Comparison of ENCODE assay signal across 8 cellular contexts in the genomic region with DNA sequence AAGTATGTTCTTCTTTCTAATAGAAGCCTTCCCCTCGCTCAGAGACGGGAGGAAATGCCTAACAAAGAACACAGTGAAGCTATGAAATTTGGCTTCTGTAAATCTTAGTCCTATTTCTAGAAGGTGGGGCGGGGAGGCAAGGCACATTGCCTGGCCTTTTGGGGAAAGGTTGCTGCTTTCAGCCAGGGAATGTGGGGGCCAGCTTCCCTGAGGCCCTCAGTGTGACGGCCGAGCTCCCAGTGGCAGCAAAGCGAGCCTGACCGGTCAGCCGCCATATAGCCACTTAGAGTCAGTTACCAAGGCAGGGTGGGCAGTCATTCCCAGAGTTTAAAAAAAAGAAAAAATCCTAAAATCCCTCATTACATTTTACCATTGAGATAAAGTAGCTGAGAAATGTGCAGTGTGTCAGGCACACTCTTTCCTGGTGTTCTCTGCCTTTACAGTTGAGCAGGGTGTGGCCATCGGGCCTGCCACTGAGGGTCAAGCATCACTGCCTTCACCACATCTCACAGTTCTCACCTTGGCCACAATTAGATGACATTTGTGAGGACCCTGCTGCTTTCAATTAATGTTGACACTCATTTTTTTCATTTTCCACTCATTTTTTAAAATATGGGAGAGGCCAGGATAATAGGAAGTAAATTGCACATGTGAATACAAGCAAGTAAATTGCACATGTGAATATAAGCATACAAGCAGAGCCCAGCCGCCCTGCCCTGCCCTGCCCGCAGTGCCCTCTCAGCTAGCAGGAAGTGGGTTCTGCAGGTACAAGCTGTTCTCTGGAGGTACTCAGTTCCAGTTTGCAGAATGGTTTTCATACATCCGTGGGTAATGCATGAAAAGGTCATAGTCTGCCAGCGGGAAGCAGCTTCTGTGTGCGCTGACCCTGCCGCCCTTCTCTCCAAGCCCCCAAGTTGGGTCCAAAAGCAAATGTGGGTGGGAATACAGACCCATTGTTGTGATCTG.
DNase-seq lines count a peak whose midpoint lies in the region; ATAC-seq and TF ChIP-seq lines count a peak whose summit lies in the region.

No MANE protein-coding gene starts in this region.

- DNase-seq in activated CD4-positive, alpha-beta memory T cell treated with anti-CD3 and anti-CD28 coated beads for 36 hours, result peak; percentile 42
- no peak for DNase-seq in natural killer cell
- no peak for DNase-seq in iPS-NIHi7 (ENCODE audit: extremely low spot score)
- no peak for DNase-seq in NCI-H1436 treated with DMSO at 0.1 percent for 48 hours (lab: John Stamatoyannopoulos, UW)
- no peak for DNase-seq in sciatic nerve (ENCODE audit: low spot score)

- no peaks in the 10 kb centered on the region for H3K36me3 Mint-ChIP-seq in activated CD4-positive, alpha-beta memory T cell treated with anti-CD3 and anti-CD28 coated beads for 36 hours
- H3K36me3 Mint-ChIP-seq in natural killer cell, result no peaks in the 10 kb centered on the region

- no peaks in the 10 kb centered on the region for H3K9me3 Mint-ChIP-seq in activated CD4-positive, alpha-beta memory T cell treated with anti-CD3 and anti-CD28 coated beads for 36 hours
- H3K9me3 Mint-ChIP-seq in natural killer cell, result no peaks in the 10 kb centered on the region

- no peak overlapping the region for H3K27ac Mint-ChIP-seq in activated CD4-positive, alpha-beta memory T cell treated with anti-CD3 and anti-CD28 coated beads for 36 hours
- peak overlapping the region; percentile 74 to 84 for H3K27ac Mint-ChIP-seq in natural killer cell

- no peak overlapping the region for H3K4me3 Mint-ChIP-seq in activated CD4-positive, alpha-beta memory T cell treated with anti-CD3 and anti-CD28 coated beads for 36 hours
- peak overlapping the region; percentile 84 for H3K4me3 Mint-ChIP-seq in natural killer cell

- TF ChIP-seq CTCF in natural killer cell (IDR thresholded peaks at IDR 0.05), result no peak

- intact Hi-C loops in activated CD4-positive, alpha-beta memory T cell treated with anti-CD3 and anti-CD28 coated beads for 36 hours (cut with micrococcal nuclease), result no loop called here
- intact Hi-C loops in natural killer cell (cut with micrococcal nuclease), result no loop called here
- intact Hi-C loops in sciatic nerve (cut with DNase I), result no loop called here

- peak; percentile 93 for ATAC-seq in GM18511 (IDR thresholded peaks at IDR 0.05; ENCODE audit: unreplicated experiment)
- ATAC-seq in HG02610 (IDR thresholded peaks at IDR 0.05; ENCODE audit: unreplicated experiment), result peak; percentile 83
- ATAC-seq in natural killer cell, result peak; percentile 76 to 89 (median 82)
- ATAC-seq in GM18861 (IDR thresholded peaks at IDR 0.05; ENCODE audit: unreplicated experiment), result no peak
- no peak for ATAC-seq in sciatic nerve

- CTCF ChIA-PET in activated CD4-positive, alpha-beta memory T cell treated with anti-CD3 and anti-CD28 coated beads for 36 hours (lab: Charles Lee), result no interaction called here

- H3K4me1 Mint-ChIP-seq in activated CD4-positive, alpha-beta memory T cell treated with anti-CD3 and anti-CD28 coated beads for 36 hours (ENCODE audit: low read depth), result peaks cover 13% of the 10 kb centered on the region
- H3K4me1 Mint-ChIP-seq in natural killer cell, result peaks cover 55 to 61% of the 10 kb centered on the region in 2 donors

- POLR2A ChIA-PET in activated CD4-positive, alpha-beta memory T cell treated with anti-CD3 and anti-CD28 coated beads for 36 hours (lab: Charles Lee), result no interaction called here

- no peaks in the 10 kb centered on the region for H3K27me3 Mint-ChIP-seq in activated CD4-positive, alpha-beta memory T cell treated with anti-CD3 and anti-CD28 coated beads for 36 hours
- H3K27me3 Mint-ChIP-seq in natural killer cell (ENCODE audit: low read depth in 2 of 2), result no peaks in the 10 kb centered on the region

Comparison
In these comparisons a context has a peak if more than half of its experiments do, and no peak if none do; other contexts are left out.
1. ATAC-seq: peak in GM18511 (single experiment), HG02610 (single experiment) and natural killer cell (3 of 3); none in GM18861 (single experiment) and sciatic nerve (single experiment).